23 cellular contexts compared by ENCODE assay signal in the genomic region with DNA sequence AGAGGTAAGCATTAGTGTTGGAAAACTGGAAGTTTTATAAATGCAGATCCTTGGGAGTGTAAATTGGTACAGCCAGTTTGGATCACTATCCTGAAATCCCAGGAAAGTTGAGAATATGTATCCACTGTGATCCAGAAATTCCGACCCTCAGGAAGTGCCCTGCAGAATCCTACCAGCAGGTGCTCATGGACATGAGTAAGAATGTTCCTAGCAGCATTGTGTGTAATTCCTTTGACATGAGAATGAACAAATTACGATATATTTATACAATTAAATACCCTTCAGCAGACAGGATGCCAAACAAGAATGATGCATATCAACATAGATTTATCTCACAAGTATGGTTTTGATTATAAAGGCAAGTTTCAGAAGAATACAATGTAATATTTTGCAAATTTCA.
"Had no signal": no experiment of that assay in that cellular context is flagged by ENCODE, and none has a peak within 500 bp of the region (broad histone marks: within the 10 kb centered on the region; RNA-seq: fewer than 3 reads in every experiment).

No MANE protein-coding gene starts in this region.

- H3K4me3 Mint-ChIP-seq: activated naive CD4-positive, alpha-beta T cell treated with anti-CD3 and anti-CD28 coated beads, Interleukin-2, amount 10 ng/mL, durations not matched to agents 7 days and 5 days; activated naive CD8-positive, alpha-beta T cell treated with anti-CD3 and anti-CD28 coated beads, Interleukin-2, amount 10 ng/mL, durations not matched to agents 7 days and 5 days; natural killer cell treated with Interleukin-12 subunit alpha and Interleukin-12 subunit beta and Interleukin-15 and Interleukin-18, amount 100 ng/mL, for 72 hours; stimulated activated naive CD8-positive, alpha-beta T cell treated with anti-CD3 and anti-CD28 coated beads, Interleukin-15, Interleukin-2, amounts not matched to agents 100 ng/mL and 50 ng/mL, for 24 hours had no signal

- H3K9me3 ChIP-seq: esophagus squamous epithelium, left ventricle myocardium inferior, mucosa of descending colon, right lobe of liver, upper lobe of left lung, vagina had no signal

- ATAC-seq: mucosa of descending colon; natural killer cell treated with Interleukin-12 subunit alpha and Interleukin-12 subunit beta and Interleukin-15 and Interleukin-18, amount 100 ng/mL, for 72 hours; right lobe of liver had no signal

- H3K27me3 Mint-ChIP-seq: activated naive CD4-positive, alpha-beta T cell treated with anti-CD3 and anti-CD28 coated beads, Interleukin-2, amount 10 ng/mL, durations not matched to agents 7 days and 5 days had no signal

- DNase-seq: activated CD4-positive, alpha-beta T cell treated with anti-CD3 and anti-CD28 coated beads for 4 hours; activated CD4-positive, alpha-beta T cell treated with anti-CD3 and anti-CD28 coated beads, Interleukin-2, amount 50 U/mL, for 4 hours; activated CD8-positive, alpha-beta memory T cell treated with anti-CD3 and anti-CD28 coated beads for 24 hours; activated CD8-positive, alpha-beta memory T cell treated with anti-CD3 and anti-CD28 coated beads, Interleukin-2, amount 50 U/mL, for 4 hours; activated gamma-delta T cell; activated naive CD4-positive, alpha-beta T cell treated with anti-CD3 and anti-CD28 coated beads, Interleukin-2, amount 10 ng/mL, durations not matched to agents 7 days and 5 days; activated naive CD8-positive, alpha-beta T cell treated with anti-CD3 and anti-CD28 coated beads, Interleukin-2, amount 10 ng/mL, durations not matched to agents 7 days and 5 days; activated T-cell treated with anti-CD3 and anti-CD28 coated beads, Interleukin-2, amount 50 U/mL, for 1 hour; amygdala; caudate nucleus; esophagus squamous epithelium; left ventricle myocardium inferior; mesendoderm; mucosa of descending colon; right lobe of liver; stimulated activated CD4-positive, alpha-beta T cell treated with anti-CD3 and anti-CD28 coated beads, Interleukin-12 subunit alpha, Interleukin-12 subunit beta, amount 100 ng/mL, for 4 hours; stimulated activated CD4-positive, alpha-beta T cell treated with anti-CD3 and anti-CD28 coated beads, Interleukin-4, amount 100 ng/mL, for 1 hour; upper lobe of left lung had no signal

- H3K4me1 ChIP-seq: esophagus squamous epithelium, left ventricle myocardium inferior, right lobe of liver, upper lobe of left lung, vagina had no signal

- H3K4me3 ChIP-seq: esophagus squamous epithelium, left ventricle myocardium inferior, lung, mucosa of descending colon, right lobe of liver, skin epidermis, upper lobe of left lung, vagina had no signal

- H3K27ac Mint-ChIP-seq: activated naive CD4-positive, alpha-beta T cell treated with anti-CD3 and anti-CD28 coated beads, Interleukin-2, amount 10 ng/mL, durations not matched to agents 7 days and 5 days; activated naive CD8-positive, alpha-beta T cell treated with anti-CD3 and anti-CD28 coated beads, Interleukin-2, amount 10 ng/mL, durations not matched to agents 7 days and 5 days; natural killer cell treated with Interleukin-12 subunit alpha and Interleukin-12 subunit beta and Interleukin-15 and Interleukin-18, amount 100 ng/mL, for 72 hours; stimulated activated naive CD8-positive, alpha-beta T cell treated with anti-CD3 and anti-CD28 coated beads, Interleukin-15, Interleukin-2, amounts not matched to agents 100 ng/mL and 50 ng/mL, for 24 hours had no signal

- H3K27ac ChIP-seq: esophagus squamous epithelium, left ventricle myocardium inferior, right lobe of liver, skin epidermis, upper lobe of left lung, vagina had no signal

- H3K4me1 Mint-ChIP-seq: activated naive CD4-positive, alpha-beta T cell treated with anti-CD3 and anti-CD28 coated beads, Interleukin-2, amount 10 ng/mL, durations not matched to agents 7 days and 5 days; activated naive CD8-positive, alpha-beta T cell treated with anti-CD3 and anti-CD28 coated beads, Interleukin-2, amount 10 ng/mL, durations not matched to agents 7 days and 5 days had no signal

- H3K9me3 Mint-ChIP-seq: activated naive CD4-positive, alpha-beta T cell treated with anti-CD3 and anti-CD28 coated beads, Interleukin-2, amount 10 ng/mL, durations not matched to agents 7 days and 5 days; activated naive CD8-positive, alpha-beta T cell treated with anti-CD3 and anti-CD28 coated beads, Interleukin-2, amount 10 ng/mL, durations not matched to agents 7 days and 5 days; natural killer cell treated with Interleukin-12 subunit alpha and Interleukin-12 subunit beta and Interleukin-15 and Interleukin-18, amount 100 ng/mL, for 72 hours; stimulated activated naive CD8-positive, alpha-beta T cell treated with anti-CD3 and anti-CD28 coated beads, Interleukin-15, Interleukin-2, amounts not matched to agents 100 ng/mL and 50 ng/mL, for 24 hours had no signal

- H3K36me3 Mint-ChIP-seq: activated naive CD4-positive, alpha-beta T cell treated with anti-CD3 and anti-CD28 coated beads, Interleukin-2, amount 10 ng/mL, durations not matched to agents 7 days and 5 days; activated naive CD8-positive, alpha-beta T cell treated with anti-CD3 and anti-CD28 coated beads, Interleukin-2, amount 10 ng/mL, durations not matched to agents 7 days and 5 days; natural killer cell treated with Interleukin-12 subunit alpha and Interleukin-12 subunit beta and Interleukin-15 and Interleukin-18, amount 100 ng/mL, for 72 hours had no signal

- H3K27me3 ChIP-seq: esophagus squamous epithelium, right lobe of liver, upper lobe of left lung, vagina had no signal

- H3K36me3 ChIP-seq: esophagus squamous epithelium, left ventricle myocardium inferior, right lobe of liver, upper lobe of left lung, vagina had no signal
